Comparison of ENCODE assay signal across 20 cellular contexts in genomic region chr6:40733290-40733689, GRCh38.
A peak's percentile ranks its signal among the peaks of the same experiment; 100 is the strongest.
DNase-seq lines count a peak whose midpoint lies in the region; ATAC-seq and TF ChIP-seq lines count a peak whose summit lies in the region.
"Had no signal": no experiment of that assay in that cellular context is flagged by ENCODE, and none has a peak within 500 bp of the region (broad histone marks: within the 10 kb centered on the region; RNA-seq: fewer than 3 reads in every experiment).

No MANE protein-coding gene starts in this region.

- intact Hi-C loops in Caco-2 (cut with micrococcal nuclease; ENCODE audit: unreplicated experiment) (loop anchor here (1.0 kb wide), 1 partner anchor 19 kb away; no protein-coding TSS in a partner anchor), lower leg skin (cut with DNase I; ENCODE audit: low total_unique reads) (no loop called here)

- no TSS peak for BruUV-seq in Caco-2 (replicated peaks; lab: Mats Ljungman, UMichigan)

- no peaks in the 10 kb centered on the region for H3K36me3 ChIP-seq in Caco-2 (ENCODE audit: control insufficient read depth, insufficient read depth, low read length)
- H3K36me3 ChIP-seq: MG63 had no signal

- no peak overlapping the region for H3K4me3 ChIP-seq in Caco-2 (ENCODE audit: low read depth, low read length)
- H3K4me3 ChIP-seq in lower leg skin (ENCODE audit: low read depth, poor library complexity, severe bottlenecking) = no peak overlapping the region
- H3K4me3 ChIP-seq: K562, MG63, PC-9 had no signal

- DNase-seq in Caco-2 = peak in 1 of 2 experiments; percentile 28
- DNase-seq in dedifferentiated amniotic fluid mesenchymal stem cell (ENCODE audit: extremely low spot score) = peak; percentile 42
- DNase-seq in stimulated activated CD4-positive, alpha-beta T cell treated with anti-CD3 and anti-CD28 coated beads, Interleukin-12 subunit alpha, Interleukin-12 subunit beta, amount 100 ng/mL, for 4 hours = no peak
- no peak for DNase-seq in caudate nucleus (lab: John Stamatoyannopoulos, UW)
- DNase-seq in lower leg skin (ENCODE audit: low spot score in 2 of 2) = no peak
- no peak for DNase-seq in NCI-H510A treated with DMSO at 0.1 percent for 48 hours (lab: John Stamatoyannopoulos, UW)
- DNase-seq: AML-193; CD4-positive, alpha-beta T cell; DMS79 treated with DMSO at 0.1 percent for 48 hours; GOT3; MG63; NCI-H1092 treated with DMSO at 0.1 percent for 48 hours; NCI-H1694 treated with DMSO at 0.1 percent for 48 hours; NCI-H446 treated with DMSO at 0.1 percent for 48 hours; NCI-H774; PC-9 had no signal

- H3K27me3 Mint-ChIP-seq in Caco-2 (ENCODE audit: insufficient read depth, unreplicated experiment) = peaks cover under 1% of the 10 kb centered on the region
- H3K27me3 Mint-ChIP-seq in nephron (ENCODE audit: low read depth) = peaks cover 5% of the 10 kb centered on the region

- peak; percentile 63 for ATAC-seq in SK-N-SH treated with all-trans-retinoic acid at 6 μM for 48 hours
- ATAC-seq: K562 had no signal

- no peak for TF ChIP-seq CTCF in Caco-2 (IDR thresholded peaks at IDR 0.05; ENCODE audit: insufficient read depth in 1 of 2, low read depth in 1 of 2, low read length in 1 of 2, severe bottlenecking in 1 of 2, unreplicated experiment in 1 of 2)
- no peak for TF ChIP-seq CTCF in nephron (IDR thresholded peaks at IDR 0.05; ENCODE audit: unreplicated experiment in 3 of 3)
- TF ChIP-seq CTCF in lower leg skin (IDR thresholded peaks at IDR 0.05) = no peak

- H3K9me3 ChIP-seq in Caco-2 = no peaks in the 10 kb centered on the region
- H3K9me3 ChIP-seq: MG63 had no signal

- POLR2A ChIA-PET in Caco-2 (lab: Charles Lee) = no interaction called here

- H3K27ac Mint-ChIP-seq in Caco-2 (ENCODE audit: unreplicated experiment) (peak overlapping the region; percentile 20), nephron (peak overlapping the region; percentile 7 to 83 (median 22))
- H3K27ac Mint-ChIP-seq: CD4-positive, alpha-beta T cell had no signal

- H3K9me3 Mint-ChIP-seq in Caco-2 (ENCODE audit: unreplicated experiment) (no peaks in the 10 kb centered on the region), nephron (no peaks in the 10 kb centered on the region)
- H3K9me3 Mint-ChIP-seq: CD4-positive, alpha-beta T cell had no signal

- H3K4me1 ChIP-seq in Caco-2 = peaks cover 16% of the 10 kb centered on the region

- TF ChIP-seq POLR2A in lower leg skin (IDR thresholded peaks at IDR 0.05) = no peak

- WGBS in lower leg skin, 2 donors = 30 to 41% methylated on average over 1 of the region's 1 CpG

- H3K4me1 Mint-ChIP-seq in Caco-2 (ENCODE audit: low read depth, unreplicated experiment) (peaks cover 23% of the 10 kb centered on the region), nephron (peaks cover 17% of the 10 kb centered on the region)

- H3K27me3 ChIP-seq in Caco-2 (replicated peaks; ENCODE audit: control insufficient read depth, insufficient read depth, low read length) = no peaks in the 10 kb centered on the region
- H3K27me3 ChIP-seq: MG63 had no signal

- no peak overlapping the region for H3K4me3 Mint-ChIP-seq in Caco-2 (ENCODE audit: unreplicated experiment)
- H3K4me3 Mint-ChIP-seq in nephron = no peak overlapping the region
- H3K4me3 Mint-ChIP-seq: CD4-positive, alpha-beta T cell had no signal

- no peaks in the 10 kb centered on the region for H3K36me3 Mint-ChIP-seq in Caco-2 (ENCODE audit: insufficient read depth, unreplicated experiment)
- no peaks in the 10 kb centered on the region for H3K36me3 Mint-ChIP-seq in nephron (ENCODE audit: low read depth)

- H3K27ac ChIP-seq in caudate nucleus (ENCODE audit: low read depth, low read length) = no peak overlapping the region
- H3K27ac ChIP-seq: HL-60, PC-9 had no signal

- CTCF ChIA-PET in Caco-2 (lab: Charles Lee) = no interaction called here

TF ChIP-seq in SK-N-SH treated with all-trans-retinoic acid at 6 μM for 48 hours, 23 proteins besides CTCF, POLR2A, EP300 and RAD21:
- TF ChIP-seq ZNF8 (CRISPR knock-in tag; IDR thresholded peaks at IDR 0.05) (no peak), ISL1 (CRISPR knock-in tag; IDR thresholded peaks at IDR 0.05) (peak; percentile 82), ZNF70 (CRISPR knock-in tag; IDR thresholded peaks at IDR 0.05) (no peak), TOX (CRISPR knock-in tag; IDR thresholded peaks at IDR 0.05; ENCODE audit: borderline replicate concordance) (no peak)
- TF ChIP-seq, protein P1, sequence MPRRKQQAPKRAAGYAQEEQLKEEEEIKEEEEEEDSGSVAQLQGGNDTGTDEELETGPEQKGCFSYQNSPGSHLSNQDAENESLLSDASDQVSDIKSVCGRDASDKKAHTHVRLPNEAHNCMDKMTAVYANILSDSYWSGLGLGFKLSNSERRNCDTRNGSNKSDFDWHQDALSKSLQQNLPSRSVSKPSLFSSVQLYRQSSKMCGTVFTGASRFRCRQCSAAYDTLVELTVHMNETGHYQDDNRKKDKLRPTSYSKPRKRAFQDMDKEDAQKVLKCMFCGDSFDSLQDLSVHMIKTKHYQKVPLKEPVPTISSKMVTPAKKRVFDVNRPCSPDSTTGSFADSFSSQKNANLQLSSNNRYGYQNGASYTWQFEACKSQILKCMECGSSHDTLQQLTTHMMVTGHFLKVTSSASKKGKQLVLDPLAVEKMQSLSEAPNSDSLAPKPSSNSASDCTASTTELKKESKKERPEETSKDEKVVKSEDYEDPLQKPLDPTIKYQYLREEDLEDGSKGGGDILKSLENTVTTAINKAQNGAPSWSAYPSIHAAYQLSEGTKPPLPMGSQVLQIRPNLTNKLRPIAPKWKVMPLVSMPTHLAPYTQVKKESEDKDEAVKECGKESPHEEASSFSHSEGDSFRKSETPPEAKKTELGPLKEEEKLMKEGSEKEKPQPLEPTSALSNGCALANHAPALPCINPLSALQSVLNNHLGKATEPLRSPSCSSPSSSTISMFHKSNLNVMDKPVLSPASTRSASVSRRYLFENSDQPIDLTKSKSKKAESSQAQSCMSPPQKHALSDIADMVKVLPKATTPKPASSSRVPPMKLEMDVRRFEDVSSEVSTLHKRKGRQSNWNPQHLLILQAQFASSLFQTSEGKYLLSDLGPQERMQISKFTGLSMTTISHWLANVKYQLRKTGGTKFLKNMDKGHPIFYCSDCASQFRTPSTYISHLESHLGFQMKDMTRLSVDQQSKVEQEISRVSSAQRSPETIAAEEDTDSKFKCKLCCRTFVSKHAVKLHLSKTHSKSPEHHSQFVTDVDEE (CRISPR knock-in tag; IDR thresholded peaks at IDR 0.05) = 0 out of 2 replicates have a peak, but pooled peaks have one; percentile 38
- TF ChIP-seq, protein P2, sequence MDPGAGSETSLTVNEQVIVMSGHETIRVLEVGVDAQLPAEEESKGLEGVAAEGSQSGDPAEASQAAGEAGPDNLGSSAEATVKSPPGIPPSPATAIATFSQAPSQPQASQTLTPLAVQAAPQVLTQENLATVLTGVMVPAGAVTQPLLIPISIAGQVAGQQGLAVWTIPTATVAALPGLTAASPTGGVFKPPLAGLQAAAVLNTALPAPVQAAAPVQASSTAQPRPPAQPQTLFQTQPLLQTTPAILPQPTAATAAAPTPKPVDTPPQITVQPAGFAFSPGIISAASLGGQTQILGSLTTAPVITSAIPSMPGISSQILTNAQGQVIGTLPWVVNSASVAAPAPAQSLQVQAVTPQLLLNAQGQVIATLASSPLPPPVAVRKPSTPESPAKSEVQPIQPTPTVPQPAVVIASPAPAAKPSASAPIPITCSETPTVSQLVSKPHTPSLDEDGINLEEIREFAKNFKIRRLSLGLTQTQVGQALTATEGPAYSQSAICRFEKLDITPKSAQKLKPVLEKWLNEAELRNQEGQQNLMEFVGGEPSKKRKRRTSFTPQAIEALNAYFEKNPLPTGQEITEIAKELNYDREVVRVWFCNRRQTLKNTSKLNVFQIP (CRISPR knock-in tag; IDR thresholded peaks at IDR 0.05; ENCODE audit: borderline replicate concordance, low read depth) = no peak
